22 cellular contexts compared by ENCODE assay signal in genomic region chr3:25097023-25097422, GRCh38.
DNase-seq lines count a peak whose midpoint lies in the region; ATAC-seq and TF ChIP-seq lines count a peak whose summit lies in the region.
"Had no signal": no experiment of that assay in that cellular context is flagged by ENCODE, and none has a peak within 500 bp of the region (broad histone marks: within the 10 kb centered on the region; RNA-seq: fewer than 3 reads in every experiment).

No MANE protein-coding gene starts in this region.

- H3K27ac ChIP-seq in parathyroid adenoma: no peak overlapping the region
- no peak overlapping the region for H3K27ac ChIP-seq in sigmoid colon
- no peak overlapping the region for H3K27ac ChIP-seq in right cardiac atrium (ENCODE audit: low read length)
- H3K27ac ChIP-seq: A549, C4-2B, GM23248, Peyer's patch, SJSA1 had no signal

- TF ChIP-seq POLR2A in sigmoid colon (IDR thresholded peaks at IDR 0.05): no peak

- TF ChIP-seq EP300 in sigmoid colon (IDR thresholded peaks at IDR 0.05): no peak

- H3K27me3 ChIP-seq in parathyroid adenoma (ENCODE audit: control insufficient read depth, insufficient read depth, low read length): no peaks in the 10 kb centered on the region
- no peaks in the 10 kb centered on the region for H3K27me3 ChIP-seq in sigmoid colon
- H3K27me3 ChIP-seq in right cardiac atrium (ENCODE audit: control insufficient read depth, insufficient read depth): no peaks in the 10 kb centered on the region
- H3K27me3 ChIP-seq: Peyer's patch, SJSA1 had no signal

- H2AFZ ChIP-seq in parathyroid adenoma: no peak overlapping the region
- H2AFZ ChIP-seq: GM23248 had no signal

- H3K4me3 ChIP-seq in astrocyte of the cerebellum (ENCODE audit: low read depth, low read length): no peak overlapping the region
- H3K4me3 ChIP-seq in parathyroid adenoma (ENCODE audit: low read depth, low read length): no peak overlapping the region
- H3K4me3 ChIP-seq in sigmoid colon: no peak overlapping the region
- no peak overlapping the region for H3K4me3 ChIP-seq in right cardiac atrium (ENCODE audit: low read length)
- H3K4me3 ChIP-seq: A549, GM23248, Peyer's patch, SJSA1 had no signal

- intact Hi-C loops in sigmoid colon (cut with DNase I): loop anchor here (10.0 kb wide), 1 partner anchor 332 kb away; no protein-coding TSS in a partner anchor
- intact Hi-C loops in right cardiac atrium (cut with DNase I): no loop called here

- H3K36me3 ChIP-seq in parathyroid adenoma (ENCODE audit: control insufficient read depth, insufficient read depth, low read length) (no peaks in the 10 kb centered on the region), sigmoid colon (no peaks in the 10 kb centered on the region)
- H3K36me3 ChIP-seq: Peyer's patch, SJSA1 had no signal

- H3K9me3 ChIP-seq in parathyroid adenoma (ENCODE audit: control insufficient read depth, low read length): no peaks in the 10 kb centered on the region
- H3K9me3 ChIP-seq in sigmoid colon: no peaks in the 10 kb centered on the region
- H3K9me3 ChIP-seq in right cardiac atrium (ENCODE audit: control insufficient read depth, low read length): no peaks in the 10 kb centered on the region
- H3K9me3 ChIP-seq: A549, Peyer's patch, SJSA1 had no signal

- TF ChIP-seq CTCF in astrocyte of the cerebellum (IDR thresholded peaks at IDR 0.05; ENCODE audit: low read depth, low read length, missing control alignments): no peak
- no peak for TF ChIP-seq CTCF in parathyroid adenoma (IDR thresholded peaks at IDR 0.05)
- no peak for TF ChIP-seq CTCF in sigmoid colon (IDR thresholded peaks at IDR 0.05)

- WGBS in sigmoid colon, 2 donors: 92 to 97% methylated on average over 3 of the region's 3 CpGs
- 97% methylated on average over 3 of the region's 3 CpGs for WGBS in right cardiac atrium

- H3K9ac ChIP-seq in parathyroid adenoma: no peak overlapping the region
- H3K9ac ChIP-seq: GM23248 had no signal

- ATAC-seq in GM18870 (IDR thresholded peaks at IDR 0.05; ENCODE audit: unreplicated experiment) (peak; percentile 79), right cardiac atrium (no peak)
- ATAC-seq: A549 had no signal

- DNase-seq in DMS79 treated with DMSO at 0.1 percent for 48 hours (lab: John Stamatoyannopoulos, UW) (peak; percentile 70), astrocyte of the cerebellum (ENCODE audit: low read depth) (peak; percentile 43), NCI-H2081 treated with DMSO at 0.1 percent for 48 hours (lab: John Stamatoyannopoulos, UW) (no peak), sigmoid colon (no peak), right cardiac atrium (no peak)
- DNase-seq: EL, GM23248, HCEC 1CT, Kasumi-1, MM.1S, NCI-H1092, NCI-H1436 treated with DMSO at 0.1 percent for 48 hours, NCI-H2029, NCI-H2171, NCI-H446 treated with DMSO at 0.1 percent for 48 hours, Peyer's patch, SW 1271 had no signal

- H3K4me2 ChIP-seq in parathyroid adenoma (ENCODE audit: low read length): peak overlapping the region; percentile 45
- H3K4me2 ChIP-seq: A549 had no signal

- in situ Hi-C loops in astrocyte of the cerebellum (cut with HindIII; ENCODE audit: low sequenced_read_pairs): no loop called here

- H3K79me2 ChIP-seq in parathyroid adenoma: no peaks in the 10 kb centered on the region

- H3K4me1 ChIP-seq in parathyroid adenoma (no peaks in the 10 kb centered on the region), sigmoid colon (no peaks in the 10 kb centered on the region), right cardiac atrium (ENCODE audit: control insufficient read depth, insufficient read depth, low read length) (no peaks in the 10 kb centered on the region)
- H3K4me1 ChIP-seq: A549, Peyer's patch, SJSA1 had no signal

Comparison
In these comparisons a context has a peak if more than half of its experiments do, and no peak if none do; other contexts are left out.
1. DNase-seq: peak in DMS79 treated with DMSO at 0.1 percent for 48 hours (single experiment) and astrocyte of the cerebellum (single experiment); none in NCI-H2081 treated with DMSO at 0.1 percent for 48 hours (single experiment), sigmoid colon (single experiment) and right cardiac atrium (0 of 3).